Comparison of ENCODE assay signal across 8 cellular contexts in the genomic region with DNA sequence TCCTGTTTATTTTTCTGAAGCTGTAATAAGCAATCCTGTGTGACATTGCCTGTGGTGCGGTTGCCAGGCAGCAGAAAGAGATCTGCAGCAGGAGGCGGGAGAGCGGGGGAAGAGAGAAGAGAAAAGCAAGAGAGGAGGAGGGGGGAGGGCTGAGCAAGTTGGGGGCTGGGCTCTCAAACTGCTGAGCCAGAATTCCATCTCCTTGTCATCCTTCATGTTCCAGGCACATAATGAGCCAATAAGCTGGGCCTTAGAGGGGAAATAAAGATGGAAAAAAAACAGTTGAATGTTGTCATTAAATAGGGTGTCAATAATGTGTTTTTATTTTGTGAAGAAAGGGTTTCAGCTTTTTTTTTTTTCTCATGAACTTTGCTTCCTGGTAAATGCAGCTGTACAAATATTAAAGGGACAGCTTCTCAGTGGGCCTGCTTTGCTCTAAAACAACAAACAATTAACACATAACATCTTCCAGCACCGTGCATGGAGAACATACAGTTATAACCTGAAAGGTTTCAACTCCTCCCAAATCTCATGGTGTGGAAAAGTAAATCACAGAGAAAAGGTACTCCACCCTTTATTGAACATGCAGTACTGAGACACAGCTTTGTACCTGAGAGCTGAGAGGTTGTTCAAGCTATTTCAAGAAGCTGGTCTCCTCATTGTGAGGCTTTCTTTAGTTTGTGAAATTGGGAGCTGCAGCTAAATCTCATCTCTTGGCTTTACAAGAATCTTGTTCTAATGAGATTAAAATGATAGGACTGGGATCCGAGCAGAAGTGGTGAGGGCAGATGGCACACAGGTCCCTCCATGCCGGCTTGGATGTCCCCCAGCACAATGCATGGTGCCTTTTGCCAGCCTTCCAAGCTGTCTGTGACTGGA.
DNase-seq lines count a peak whose midpoint lies in the region; ATAC-seq, FAIRE-seq and TF ChIP-seq lines count a peak whose summit lies in the region.

No MANE protein-coding gene starts in this region.

- no peaks in the 10 kb centered on the region for H3K36me3 ChIP-seq in astrocyte (ENCODE audit: insufficient read depth, low read length)

- no peaks in the 10 kb centered on the region for H3K36me3 Mint-ChIP-seq in astrocyte (ENCODE audit: low read depth, unreplicated experiment)

- H3K9me3 ChIP-seq in astrocyte (ENCODE audit: insufficient read depth, low read depth, low read length): no peaks in the 10 kb centered on the region

- H3K27me3 Mint-ChIP-seq in astrocyte (ENCODE audit: low read depth, unreplicated experiment): no peaks in the 10 kb centered on the region

- peak; percentile 64 for DNase-seq in HCEC 1CT
- peak; percentile 99 for DNase-seq in NCI-H748 (lab: John Stamatoyannopoulos, UW; ENCODE audit: unreplicated experiment)
- DNase-seq in astrocyte (ENCODE audit: low read depth): peak; percentile 73
- DNase-seq in iPS DF 19.7 (ENCODE audit: low read depth, low spot score): peak; percentile 20
- peak; percentile 80 for DNase-seq in renal cortical epithelial cell (ENCODE audit: low read depth)

- H3K27ac ChIP-seq in astrocyte (ENCODE audit: low read depth, low read length): no peak overlapping the region

- peak overlapping the region; percentile 84 for H3K27ac Mint-ChIP-seq in astrocyte (ENCODE audit: unreplicated experiment)

- peak overlapping the region; percentile 49 for H3K4me2 ChIP-seq in astrocyte (ENCODE audit: low read length)

- no peaks in the 10 kb centered on the region for H3K9me3 Mint-ChIP-seq in astrocyte (ENCODE audit: unreplicated experiment)

- H3K27me3 ChIP-seq in astrocyte (ENCODE audit: insufficient read depth, low read length): no peaks in the 10 kb centered on the region

- H3K4me3 Mint-ChIP-seq in astrocyte (ENCODE audit: unreplicated experiment): no peak overlapping the region

- peaks cover 35% of the 10 kb centered on the region for H3K4me1 Mint-ChIP-seq in astrocyte (ENCODE audit: low read depth, unreplicated experiment)

- H3K4me3 ChIP-seq in astrocyte (ENCODE audit: insufficient read depth, low read depth, low read length): no peak overlapping the region

- H3K4me1 ChIP-seq in astrocyte (ENCODE audit: insufficient read depth, low read length): peaks cover 8% of the 10 kb centered on the region

- H3K79me2 ChIP-seq in astrocyte (ENCODE audit: insufficient read depth, low read length): no peaks in the 10 kb centered on the region

- FAIRE-seq in astrocyte (lab: Jason Lieb, UNC): peak; percentile 32

- H4K20me1 ChIP-seq in astrocyte (ENCODE audit: insufficient read depth, low read length): no peaks in the 10 kb centered on the region

- ATAC-seq in GM21447 (IDR thresholded peaks at IDR 0.05; ENCODE audit: unreplicated experiment): no peak
- ATAC-seq in GM18517 (IDR thresholded peaks at IDR 0.05; ENCODE audit: unreplicated experiment): no peak
- ATAC-seq in GM21619 (IDR thresholded peaks at IDR 0.05; ENCODE audit: unreplicated experiment): no peak

- TF ChIP-seq CTCF in astrocyte (IDR thresholded peaks at IDR 0.05; ENCODE audit: insufficient read depth, low read depth, low read length): no peak

- no peak overlapping the region for H3K9ac ChIP-seq in astrocyte (ENCODE audit: low read length)

- peak overlapping the region; percentile 26 for H2AFZ ChIP-seq in astrocyte (ENCODE audit: low read depth, low read length)

Comparison
In these comparisons a context has a peak if more than half of its experiments do, and no peak if none do; other contexts are left out.
1. DNase-seq: peak in every context shown above with its lines; median percentile 99 in NCI-H748; 80 in renal cortical epithelial cell; 73 in astrocyte; 64 in HCEC 1CT; 20 in iPS DF 19.7.